ENCODE assay signal across 21 cellular contexts in the genomic region with DNA sequence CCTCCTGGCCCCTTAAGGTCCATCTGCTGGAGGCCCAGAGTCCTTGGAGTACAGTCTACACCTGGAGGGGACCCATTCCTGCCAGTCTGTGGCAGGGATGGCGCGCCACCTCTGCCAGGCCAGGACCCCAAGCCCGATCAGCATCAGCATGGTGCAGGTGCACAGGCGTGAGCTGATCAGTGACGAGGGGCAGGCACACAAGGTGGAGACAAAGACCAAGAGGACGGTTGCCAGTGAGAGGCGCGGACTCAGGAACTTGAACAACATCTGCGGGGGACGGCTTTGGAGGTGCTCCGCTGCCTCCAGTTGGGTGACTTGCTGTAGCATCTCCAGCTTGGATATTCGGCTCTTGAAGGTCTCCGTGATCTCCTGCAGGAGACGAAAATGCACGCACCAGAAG. TPM values are rescaled to one million over a fixed set of nuclear protein-coding genes. Genes with fewer than 3 reads are reported as not detected.
"Had no signal": no experiment of that assay in that cellular context is flagged by ENCODE, and none has a peak within 500 bp of the region (broad histone marks: within the 10 kb centered on the region; RNA-seq: fewer than 3 reads in every experiment).

No MANE protein-coding gene starts in this region.

RNA-seq across cellular contexts. Expression of gene OPN1LW, which starts 15.3 kb away (rescaled TPM):
- total RNA-seq: activated naive CD4-positive, alpha-beta T cell treated with anti-CD3 and anti-CD28 coated beads for 36 hours; activated naive CD4-positive, alpha-beta T cell treated with anti-CD3 and anti-CD28 coated beads, Interleukin-2, amount 50 U/mL, for 72 hours; activated naive CD8-positive, alpha-beta T cell treated with anti-CD3 and anti-CD28 coated beads for 36 hours; activated naive CD8-positive, alpha-beta T cell treated with anti-CD3 and anti-CD28 coated beads, Interleukin-2, amount 10 ng/mL, durations not matched to agents 7 days and 5 days; activated T-cell treated with anti-CD3 and anti-CD28 coated beads, Interleukin-2, amount 50 U/mL, for 4 hours; activated T-cell treated with anti-CD3 and anti-CD28 coated beads, Interleukin-2, amount 50 U/mL, for 72 hours; activated T-helper 1 cell treated with anti-CD3 and anti-CD28 coated beads, Interleukin-12 subunit alpha, Interleukin-12 subunit beta, Interleukin-2, Interleukin-4 antibody, amounts not matched to agents 30 ng/mL and 10 ng/mL and 1 ng/mL, durations not matched to agents 14 hours and 24 hours and 36 hours; activated T-helper 17 cell treated with anti-CD3 and anti-CD28 coated beads, Interleukin-2, amount 50 U/mL, for 72 hours; activated T-helper 2 cell treated with anti-CD3 and anti-CD28 coated beads, Interferon-gamma antibody, Interleukin-2, Interleukin-4, amounts not matched to agents 10 μg/mL and 5 μg/mL and 100 μg/mL, durations not matched to agents 14 hours and 24 hours and 36 hours; adrenal gland; aorta; ascending aorta; astrocyte; body of pancreas; breast epithelium; bronchial epithelial cell; cardiac muscle cell; cardiac septum; cerebellum; chondrocyte had no signal
- polyA plus RNA-seq: adipose tissue, adrenal gland, aorta, cardiac muscle cell had no signal

RNA-seq across cellular contexts. Expression of gene OPN1MW, which starts 23.1 kb away (rescaled TPM):
- total RNA-seq: activated naive CD4-positive, alpha-beta T cell treated with anti-CD3 and anti-CD28 coated beads for 36 hours; activated naive CD4-positive, alpha-beta T cell treated with anti-CD3 and anti-CD28 coated beads, Interleukin-2, amount 50 U/mL, for 72 hours; activated naive CD8-positive, alpha-beta T cell treated with anti-CD3 and anti-CD28 coated beads for 36 hours; activated naive CD8-positive, alpha-beta T cell treated with anti-CD3 and anti-CD28 coated beads, Interleukin-2, amount 10 ng/mL, durations not matched to agents 7 days and 5 days; activated T-cell treated with anti-CD3 and anti-CD28 coated beads, Interleukin-2, amount 50 U/mL, for 4 hours; activated T-cell treated with anti-CD3 and anti-CD28 coated beads, Interleukin-2, amount 50 U/mL, for 72 hours; activated T-helper 1 cell treated with anti-CD3 and anti-CD28 coated beads, Interleukin-12 subunit alpha, Interleukin-12 subunit beta, Interleukin-2, Interleukin-4 antibody, amounts not matched to agents 30 ng/mL and 10 ng/mL and 1 ng/mL, durations not matched to agents 14 hours and 24 hours and 36 hours; activated T-helper 17 cell treated with anti-CD3 and anti-CD28 coated beads, Interleukin-2, amount 50 U/mL, for 72 hours; activated T-helper 2 cell treated with anti-CD3 and anti-CD28 coated beads, Interferon-gamma antibody, Interleukin-2, Interleukin-4, amounts not matched to agents 10 μg/mL and 5 μg/mL and 100 μg/mL, durations not matched to agents 14 hours and 24 hours and 36 hours; adrenal gland; aorta; ascending aorta; astrocyte; body of pancreas; breast epithelium; bronchial epithelial cell; cardiac muscle cell; cardiac septum; cerebellum; chondrocyte had no signal
- polyA plus RNA-seq: adipose tissue, adrenal gland, aorta, cardiac muscle cell had no signal
